31 cellular contexts compared by ENCODE assay signal in the genomic region with DNA sequence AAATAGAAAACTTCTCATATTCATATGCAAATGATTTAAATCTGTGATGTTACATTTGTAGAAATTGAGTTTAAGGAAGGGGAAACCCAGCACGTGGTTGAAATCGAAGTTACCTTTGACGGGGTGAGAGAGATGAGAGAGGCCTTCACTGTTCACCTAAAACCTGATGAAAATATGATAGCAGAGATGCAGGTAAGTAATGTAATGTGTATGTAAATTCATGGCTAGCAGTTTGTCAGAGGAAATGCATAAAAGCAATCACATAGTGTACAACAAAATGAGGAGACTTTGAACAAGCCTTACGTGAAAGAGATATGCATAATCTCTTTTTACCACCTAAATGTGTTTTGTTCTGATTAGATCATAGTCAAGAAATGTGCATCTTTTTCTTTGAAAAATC.
"Had no signal": no experiment of that assay in that cellular context is flagged by ENCODE, and none has a peak within 500 bp of the region (broad histone marks: within the 10 kb centered on the region; RNA-seq: fewer than 3 reads in every experiment).

No MANE protein-coding gene starts in this region.

- FAIRE-seq: small intestine had no signal

- H3K27ac Mint-ChIP-seq: naive B cell; naive thymus-derived CD8-positive, alpha-beta T cell; natural killer cell treated with Interleukin-12 subunit alpha and Interleukin-12 subunit beta and Interleukin-15 and Interleukin-18, amount 100 ng/mL, for 72 hours; nephron progenitor cell; progenitor cell of endocrine pancreas; stimulated activated memory B cell treated with anti-CD40 and anti-IgM and Interleukin-4, amounts not matched to agents 10 μg/mL and 1 μg/mL and 100 μg/mL, for 72 hours; stimulated activated naive CD8-positive, alpha-beta T cell treated with anti-CD3 and anti-CD28 coated beads, Interleukin-15, Interleukin-2, amounts not matched to agents 100 ng/mL and 50 ng/mL, for 24 hours; type B pancreatic cell had no signal

- H3K9me3 ChIP-seq: neutrophil, ovary, psoas muscle, right lobe of liver, sigmoid colon, suprapubic skin, testis, tibial artery, transverse colon, upper lobe of right lung, uterus had no signal

- H3K27me3 Mint-ChIP-seq: naive B cell; natural killer cell treated with Interleukin-12 subunit alpha and Interleukin-12 subunit beta and Interleukin-15 and Interleukin-18, amount 100 ng/mL, for 72 hours; progenitor cell of endocrine pancreas; stimulated activated memory B cell treated with anti-CD40 and anti-IgM and Interleukin-4, amounts not matched to agents 10 μg/mL and 1 μg/mL and 100 μg/mL, for 72 hours; type B pancreatic cell had no signal

- H3K9me3 Mint-ChIP-seq: naive B cell; natural killer cell treated with Interleukin-12 subunit alpha and Interleukin-12 subunit beta and Interleukin-15 and Interleukin-18, amount 100 ng/mL, for 72 hours; nephron progenitor cell; neural crest cell; stimulated activated memory B cell treated with anti-CD40 and anti-IgM and Interleukin-4, amounts not matched to agents 10 μg/mL and 1 μg/mL and 100 μg/mL, for 72 hours; stimulated activated naive CD8-positive, alpha-beta T cell treated with anti-CD3 and anti-CD28 coated beads, Interleukin-15, Interleukin-2, amounts not matched to agents 100 ng/mL and 50 ng/mL, for 24 hours; type B pancreatic cell had no signal

- H3K4me3 Mint-ChIP-seq: naive B cell; naive thymus-derived CD8-positive, alpha-beta T cell; natural killer cell treated with Interleukin-12 subunit alpha and Interleukin-12 subunit beta and Interleukin-15 and Interleukin-18, amount 100 ng/mL, for 72 hours; nephron progenitor cell; neural crest cell; stimulated activated memory B cell treated with anti-CD40 and anti-IgM and Interleukin-4, amounts not matched to agents 10 μg/mL and 1 μg/mL and 100 μg/mL, for 72 hours; stimulated activated naive CD8-positive, alpha-beta T cell treated with anti-CD3 and anti-CD28 coated beads, Interleukin-15, Interleukin-2, amounts not matched to agents 100 ng/mL and 50 ng/mL, for 24 hours; type B pancreatic cell had no signal

- H3K27me3 ChIP-seq: neutrophil, ovary, right lobe of liver, sigmoid colon, suprapubic skin, testis, tibial artery, transverse colon, upper lobe of right lung, uterus had no signal

- H3K36me3 Mint-ChIP-seq: naive thymus-derived CD8-positive, alpha-beta T cell; natural killer cell treated with Interleukin-12 subunit alpha and Interleukin-12 subunit beta and Interleukin-15 and Interleukin-18, amount 100 ng/mL, for 72 hours; stimulated activated memory B cell treated with anti-CD40 and anti-IgM and Interleukin-4, amounts not matched to agents 10 μg/mL and 1 μg/mL and 100 μg/mL, for 72 hours had no signal

- H3K36me3 ChIP-seq: neutrophil, ovary, right lobe of liver, sigmoid colon, suprapubic skin, tibial artery, transverse colon, upper lobe of right lung, uterus had no signal

- H3K27ac ChIP-seq: neutrophil, ovary, parathyroid adenoma, psoas muscle, right lobe of liver, sigmoid colon, suprapubic skin, testis, tibial artery, transverse colon, upper lobe of right lung, uterus had no signal

- H3K9ac ChIP-seq: parathyroid adenoma had no signal

- ATAC-seq: naive thymus-derived CD8-positive, alpha-beta T cell; natural killer cell treated with Interleukin-12 subunit alpha and Interleukin-12 subunit beta and Interleukin-15 and Interleukin-18, amount 100 ng/mL, for 72 hours; psoas muscle; right cardiac atrium; right lobe of liver; stimulated activated memory B cell treated with anti-CD40 and anti-IgM and Interleukin-4, amounts not matched to agents 10 μg/mL and 1 μg/mL and 100 μg/mL, for 72 hours; upper lobe of right lung had no signal

- H3K4me3 ChIP-seq: ovary, psoas muscle, right lobe of liver, sigmoid colon, suprapubic skin, testis, tibial artery, transverse colon, upper lobe of right lung, uterus had no signal

- H2AFZ ChIP-seq: parathyroid adenoma had no signal

- H3K4me1 Mint-ChIP-seq: naive B cell; naive thymus-derived CD8-positive, alpha-beta T cell; neural crest cell; stimulated activated memory B cell treated with anti-CD40 and anti-IgM and Interleukin-4, amounts not matched to agents 10 μg/mL and 1 μg/mL and 100 μg/mL, for 72 hours had no signal

- DNase-seq: naive B cell; naive thymus-derived CD8-positive, alpha-beta T cell; nephron progenitor cell; nucleus accumbens; ovary; posterior cingulate gyrus; psoas muscle; right cardiac atrium; right lobe of liver; sigmoid colon; small intestine; stimulated activated CD4-positive, alpha-beta T cell treated with anti-CD3 and anti-CD28 coated beads, Interleukin-15, amount 100 ng/mL, for 24 hours; stimulated activated CD4-positive, alpha-beta T cell treated with anti-CD3 and anti-CD28 coated beads, Interleukin-2, amount 100 ng/mL, for 24 hours; stimulated activated CD4-positive, alpha-beta T cell treated with anti-CD3 and anti-CD28 coated beads, Interleukin-2, amount 100 ng/mL, for 48 hours; stimulated activated CD4-positive, alpha-beta T cell treated with anti-CD3 and anti-CD28 coated beads, Interleukin-4, amount 100 ng/mL, for 24 hours; stimulated activated naive CD4-positive, alpha-beta T cell; substantia nigra; testis; tibial artery; transverse colon; upper lobe of right lung; uterus had no signal

- H3K79me2 ChIP-seq: parathyroid adenoma had no signal

- H3K4me1 ChIP-seq: parathyroid adenoma, psoas muscle, right lobe of liver, sigmoid colon, suprapubic skin, testis, tibial artery, transverse colon, upper lobe of right lung, uterus had no signal
